10 cellular contexts compared by ENCODE assay signal in genomic region chr13:50969691-50970090, GRCh38.
DNase-seq lines count a peak whose midpoint lies in the region; ATAC-seq, FAIRE-seq and TF ChIP-seq lines count a peak whose summit lies in the region.
"Had no signal": no experiment of that assay in that cellular context is flagged by ENCODE, and none has a peak within 500 bp of the region (broad histone marks: within the 10 kb centered on the region; RNA-seq: fewer than 3 reads in every experiment).

No MANE protein-coding gene starts in this region.

- CTCF ChIA-PET in T-cell (lab: Charles Lee), result no interaction called here

- peak; percentile 21 for TF ChIP-seq CTCF in bronchial epithelial cell (IDR thresholded peaks at IDR 0.05; ENCODE audit: insufficient read depth, low read length, severe bottlenecking)
- peak; percentile 45 for TF ChIP-seq CTCF in neural progenitor cell (IDR thresholded peaks at IDR 0.05)
- TF ChIP-seq CTCF in body of pancreas (IDR thresholded peaks at IDR 0.05), result no peak

- H3K4me3 Mint-ChIP-seq in neural progenitor cell (no peak overlapping the region), T-cell (no peak overlapping the region)

- WGBS in body of pancreas, 2 donors, result 73 to 79% methylated on average over 11 of the region's 11 CpGs

- H3K27me3 Mint-ChIP-seq in neural progenitor cell (ENCODE audit: insufficient read depth, low read depth), result peaks cover 4% of the 10 kb centered on the region
- H3K27me3 Mint-ChIP-seq in T-cell, result no peaks in the 10 kb centered on the region

- H3K4me1 Mint-ChIP-seq in neural progenitor cell, result no peaks in the 10 kb centered on the region
- no peaks in the 10 kb centered on the region for H3K4me1 Mint-ChIP-seq in T-cell

- no peaks in the 10 kb centered on the region for H3K9me3 Mint-ChIP-seq in neural progenitor cell
- H3K9me3 Mint-ChIP-seq in T-cell, result no peaks in the 10 kb centered on the region

- H3F3A ChIP-seq in neural progenitor cell (ENCODE audit: low read depth), result peaks cover 5% of the 10 kb centered on the region

- H3K36me3 ChIP-seq in bronchial epithelial cell (ENCODE audit: control insufficient read depth, insufficient read depth, low read length) (no peaks in the 10 kb centered on the region), neural progenitor cell (no peaks in the 10 kb centered on the region), body of pancreas (replicated peaks in 1 of 2; ENCODE audit: insufficient read depth in 1 of 2, low read depth in 2 of 2) (no peaks in the 10 kb centered on the region)

- no peak overlapping the region for H3K27ac ChIP-seq in neural progenitor cell
- H3K27ac ChIP-seq in body of pancreas, result no peak overlapping the region

- no peak overlapping the region for H3K27ac Mint-ChIP-seq in neural progenitor cell
- no peak overlapping the region for H3K27ac Mint-ChIP-seq in T-cell

- no peaks in the 10 kb centered on the region for H3K36me3 Mint-ChIP-seq in neural progenitor cell
- peaks cover 71% of the 10 kb centered on the region for H3K36me3 Mint-ChIP-seq in T-cell

- POLR2A ChIA-PET in T-cell (lab: Charles Lee), result no interaction called here

- H3K4me2 ChIP-seq in neural progenitor cell, result no peak overlapping the region

- peak; percentile 1 for DNase-seq in DMS79 treated with DMSO at 0.1 percent for 48 hours (lab: John Stamatoyannopoulos, UW)
- DNase-seq in DMS79 (lab: John Stamatoyannopoulos, UW), result no peak
- DNase-seq in NCI-H510A treated with DMSO at 0.1 percent for 48 hours (lab: John Stamatoyannopoulos, UW), result peak; percentile 13
- peak; percentile 10 for DNase-seq in bronchial epithelial cell (ENCODE audit: low read depth)
- DNase-seq in neural progenitor cell (ENCODE audit: low spot score), result peak; percentile 51
- DNase-seq in T-cell, result no peak
- DNase-seq in body of pancreas, result no peak
- DNase-seq: activated CD4-positive, CD25-positive, alpha-beta regulatory T cell treated with anti-CD3 and anti-CD28 coated beads, Interleukin-2, amount 50 U/mL, for 72 hours had no signal

- ATAC-seq in T-cell (replicated peaks in 1 of 4) (no peak), HG02973 (IDR thresholded peaks at IDR 0.05; ENCODE audit: unreplicated experiment) (no peak), body of pancreas (no peak)
- ATAC-seq: sciatic nerve had no signal

- no peaks in the 10 kb centered on the region for H3K27me3 ChIP-seq in bronchial epithelial cell (ENCODE audit: control insufficient read depth, insufficient read depth, low read length)
- no peaks in the 10 kb centered on the region for H3K27me3 ChIP-seq in neural progenitor cell
- no peaks in the 10 kb centered on the region for H3K27me3 ChIP-seq in body of pancreas

- no peaks in the 10 kb centered on the region for H3K9me3 ChIP-seq in neural progenitor cell (ENCODE audit: low read depth)
- H3K9me3 ChIP-seq in body of pancreas, result no peaks in the 10 kb centered on the region

- H3K4me1 ChIP-seq in neural progenitor cell, result no peaks in the 10 kb centered on the region
- no peaks in the 10 kb centered on the region for H3K4me1 ChIP-seq in body of pancreas

- intact Hi-C loops in body of pancreas (cut with DNase I), result no loop called here

- H3K9ac ChIP-seq in neural progenitor cell, result no peak overlapping the region

- FAIRE-seq in bronchial epithelial cell (lab: Jason Lieb, UNC), result no peak

- no peak overlapping the region for H3K4me3 ChIP-seq in bronchial epithelial cell (ENCODE audit: low read depth, low read length)
- no peak overlapping the region for H3K4me3 ChIP-seq in neural progenitor cell
- no peak overlapping the region for H3K4me3 ChIP-seq in body of pancreas

- no peaks in the 10 kb centered on the region for H3K79me2 ChIP-seq in neural progenitor cell (ENCODE audit: low read depth)

- H2AFZ ChIP-seq in neural progenitor cell (replicated peaks), result no peak overlapping the region

- no peak for TF ChIP-seq POLR2A in body of pancreas (IDR thresholded peaks at IDR 0.05)

- H4K20me1 ChIP-seq in neural progenitor cell (ENCODE audit: low read depth), result no peaks in the 10 kb centered on the region

Comparison
In these comparisons a context has a peak if more than half of its experiments do, and no peak if none do; other contexts are left out.
1. DNase-seq: peak in DMS79 treated with DMSO at 0.1 percent for 48 hours (single experiment), NCI-H510A treated with DMSO at 0.1 percent for 48 hours (single experiment), bronchial epithelial cell (single experiment) and neural progenitor cell (single experiment); none in DMS79 (single experiment), T-cell (0 of 34) and body of pancreas (0 of 4).
2. CTCF ChIP-seq: peak in bronchial epithelial cell (single experiment) and neural progenitor cell (single experiment); none in body of pancreas (0 of 7).